ENCODE assay signal across 24 cellular contexts in the genomic region with DNA sequence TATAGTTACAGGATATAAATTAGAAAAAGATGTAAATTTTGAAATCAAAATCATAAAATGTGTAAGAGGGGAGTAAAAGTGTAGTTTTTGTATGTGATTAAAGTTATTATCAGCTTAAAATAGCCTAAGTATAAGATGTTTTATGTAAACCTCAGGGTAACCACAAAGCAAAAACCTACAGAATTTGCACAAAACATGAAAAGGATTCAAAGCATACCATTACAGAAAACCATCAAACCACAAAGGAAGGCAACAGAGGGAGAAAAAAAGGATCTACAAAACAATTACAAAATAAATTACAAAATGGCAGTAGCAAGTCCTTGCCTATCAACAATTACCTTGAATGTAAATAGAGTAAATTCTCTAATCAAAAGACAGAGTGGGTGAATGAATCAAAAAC.
"Had no signal": no experiment of that assay in that cellular context is flagged by ENCODE, and none has a peak within 500 bp of the region (broad histone marks: within the 10 kb centered on the region; RNA-seq: fewer than 3 reads in every experiment).

No MANE protein-coding gene starts in this region.

- H3K4me1 ChIP-seq: SJSA1 had no signal

- H3K27me3 ChIP-seq: MG63, SJSA1 had no signal

- H3K4me3 ChIP-seq: MG63, SJSA1, SK-N-MC had no signal

- DNase-seq: Karpas-422, KG1, MG63, NCI-H1092, NCI-H1105 treated with DMSO at 0.1 percent for 48 hours, NCI-H1417 treated with DMSO at 0.1 percent for 48 hours, NCI-H146, NCI-H1694 treated with DMSO at 0.1 percent for 48 hours, NCI-H2029, NCI-H2081 treated with DMSO at 0.1 percent for 48 hours, NCI-H2171, NCI-H226, NCI-H446, NCI-H510A, NCI-H524 treated with DMSO at 0.1 percent for 48 hours, NCI-H69, NCI-H774, Right ventricle myocardium superior, RPMI8226, SIG-M5 had no signal

- FAIRE-seq: HTR-8/SVneo, RCC 7860 had no signal
